1 cellular context compared by ENCODE assay signal in the genomic region with DNA sequence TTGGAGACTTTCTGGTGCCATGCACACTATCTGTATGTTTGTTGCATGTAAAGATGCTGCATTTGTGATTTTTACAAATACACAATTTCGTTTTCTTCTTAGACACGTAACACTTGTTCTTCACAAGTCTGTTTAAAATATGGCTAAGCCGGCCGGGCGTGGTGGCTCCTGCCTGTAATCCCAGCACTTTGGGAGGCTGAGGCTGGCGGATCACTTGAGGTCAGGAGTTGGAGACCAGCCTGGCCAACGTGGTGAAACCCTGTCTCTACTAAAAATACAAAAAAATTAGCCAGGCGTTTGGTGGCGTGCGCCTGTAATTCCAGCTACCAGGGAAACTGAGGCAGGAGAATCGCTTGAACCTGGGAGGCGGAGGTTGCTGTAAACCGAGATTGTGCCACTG.
TF ChIP-seq lines count a peak whose summit lies in the region.

No MANE protein-coding gene starts in this region.

TF ChIP-seq in liver, 16 proteins besides CTCF, POLR2A, EP300 and RAD21:
- TF ChIP-seq RXRA (IDR thresholded peaks at IDR 0.05), result peak in 1 of 2 donors; percentile 2
TF ChIP-seq in liver: peak in this region for 1; not testable (repeated sequence) for 15.
